ENCODE assay signal across 1 cellular context in genomic region chr3:17742837-17743659, GRCh38.
TF ChIP-seq lines count a peak whose summit lies in the region.

No MANE protein-coding gene starts in this region.

TF ChIP-seq in HepG2, 621 proteins besides CTCF, POLR2A, EP300 and RAD21 (continued from another document and continues in another):
- TF ChIP-seq RNF219 (CRISPR knock-in tag; IDR thresholded peaks at IDR 0.05), result no peak
- TF ChIP-seq HMGA1 (CRISPR knock-in tag; conservative IDR thresholded peaks at IDR 0.05), result no peak
- no peak for TF ChIP-seq FOXP1 (IDR thresholded peaks at IDR 0.05)
- no peak for TF ChIP-seq FOXP1 (CRISPR knock-in tag; IDR thresholded peaks at IDR 0.05)
- TF ChIP-seq SIX4 (CRISPR knock-in tag; IDR thresholded peaks at IDR 0.05), result no peak
- no peak for TF ChIP-seq PTBP1 (IDR thresholded peaks at IDR 0.05; ENCODE audit: low read depth, low read length, poor library complexity, severe bottlenecking)
- TF ChIP-seq NBN (conservative IDR thresholded peaks at IDR 0.05), result no peak
- TF ChIP-seq BCLAF1 (IDR thresholded peaks at IDR 0.05), result no peak
- no peak for TF ChIP-seq NR3C1 (CRISPR knock-in tag; IDR thresholded peaks at IDR 0.05)
- no peak for TF ChIP-seq ZNF878 (CRISPR knock-in tag; IDR thresholded peaks at IDR 0.05)
- no peak for TF ChIP-seq PRPF4 (IDR thresholded peaks at IDR 0.05; ENCODE audit: low read depth, low read length, poor library complexity, severe bottlenecking)
- TF ChIP-seq KMT2B (CRISPR knock-in tag; IDR thresholded peaks at IDR 0.05), result peak; percentile 30; the same call in 1 of the 2 replicates
- TF ChIP-seq ARHGAP35 (CRISPR knock-in tag; IDR thresholded peaks at IDR 0.05; ENCODE audit: borderline replicate concordance), result no peak
- peak; percentile 50; the same call in 1 of the 2 replicates for TF ChIP-seq POLR2G (IDR thresholded peaks at IDR 0.05; ENCODE audit: low read depth, low read length)
- no peak for TF ChIP-seq ATM (IDR thresholded peaks at IDR 0.05; ENCODE audit: borderline replicate concordance)
- TF ChIP-seq ZNF576 (CRISPR knock-in tag; IDR thresholded peaks at IDR 0.05), result no peak
- TF ChIP-seq HDAC6 (IDR thresholded peaks at IDR 0.05; ENCODE audit: low read depth, low read length), result no peak
- TF ChIP-seq HMGXB3 (CRISPR knock-in tag; IDR thresholded peaks at IDR 0.05; ENCODE audit: borderline replicate concordance), result no peak
- no peak for TF ChIP-seq ZSCAN5A (CRISPR knock-in tag; IDR thresholded peaks at IDR 0.05; ENCODE audit: borderline replicate concordance)
- TF ChIP-seq ZBTB4 (CRISPR knock-in tag; IDR thresholded peaks at IDR 0.05; ENCODE audit: borderline replicate concordance), result no peak
- TF ChIP-seq ZNF800 (CRISPR knock-in tag; IDR thresholded peaks at IDR 0.05), result peak; percentile 2; the same call in 1 of the 2 replicates
- TF ChIP-seq MEIS2 (CRISPR knock-in tag; IDR thresholded peaks at IDR 0.05), result no peak
- 0 out of 2 replicates have a peak, but pooled peaks have one; percentile 45 for TF ChIP-seq ZNF350 (CRISPR knock-in tag; IDR thresholded peaks at IDR 0.05; ENCODE audit: borderline replicate concordance, low read depth)
- no peak for TF ChIP-seq ZNF432 (CRISPR knock-in tag; IDR thresholded peaks at IDR 0.05; ENCODE audit: borderline replicate concordance)
- 0 out of 2 replicates have a peak, but pooled peaks have one; percentile 25 for TF ChIP-seq SOX5 (CRISPR knock-in tag; IDR thresholded peaks at IDR 0.05; ENCODE audit: borderline replicate concordance)
- no peak for TF ChIP-seq AKAP8 (CRISPR knock-in tag; IDR thresholded peaks at IDR 0.05)
- 0 out of 2 replicates have a peak, but pooled peaks have one; percentile 26 for TF ChIP-seq FOSL1 (CRISPR knock-in tag; IDR thresholded peaks at IDR 0.05; ENCODE audit: borderline replicate concordance)
- peak; percentile 93 for TF ChIP-seq SMYD3 (CRISPR knock-in tag; IDR thresholded peaks at IDR 0.05)
- TF ChIP-seq FOXK1 (CRISPR knock-in tag; IDR thresholded peaks at IDR 0.05; ENCODE audit: borderline replicate concordance, low read depth), result no peak
- no peak for TF ChIP-seq ARID4A (CRISPR knock-in tag; IDR thresholded peaks at IDR 0.05; ENCODE audit: borderline replicate concordance)
- TF ChIP-seq MYC (CRISPR knock-in tag; IDR thresholded peaks at IDR 0.05; ENCODE audit: borderline replicate concordance), result no peak; the same call in 1 of the 2 replicates
- TF ChIP-seq FIP1L1 (IDR thresholded peaks at IDR 0.05; ENCODE audit: borderline replicate concordance, insufficient read depth, low read depth, low read length), result no peak
- no peak for TF ChIP-seq SPEN (CRISPR knock-in tag; IDR thresholded peaks at IDR 0.05; ENCODE audit: low read depth)
- no peak for TF ChIP-seq ZNF850 (CRISPR knock-in tag; conservative IDR thresholded peaks at IDR 0.05)
- TF ChIP-seq NFKB2 (CRISPR knock-in tag; IDR thresholded peaks at IDR 0.05; ENCODE audit: borderline replicate concordance), result no peak
- TF ChIP-seq RARA (CRISPR knock-in tag; IDR thresholded peaks at IDR 0.05), result no peak
- TF ChIP-seq DNMT3B (CRISPR knock-in tag; conservative IDR thresholded peaks at IDR 0.05), result no peak
- TF ChIP-seq ZFP36L1 (CRISPR knock-in tag; IDR thresholded peaks at IDR 0.05), result peak; percentile 6; the same call in 1 of the 2 replicates
- peak; percentile 21; the same call in 1 of the 2 replicates for TF ChIP-seq ZBTB21 (CRISPR knock-in tag; IDR thresholded peaks at IDR 0.05)
- TF ChIP-seq HNRNPLL (IDR thresholded peaks at IDR 0.05; ENCODE audit: low read depth, low read length, poor library complexity, severe bottlenecking), result no peak
- TF ChIP-seq MZF1 (CRISPR knock-in tag; IDR thresholded peaks at IDR 0.05; ENCODE audit: borderline replicate concordance), result no peak
- no peak for TF ChIP-seq ZNF782 (CRISPR knock-in tag; IDR thresholded peaks at IDR 0.05; ENCODE audit: borderline replicate concordance)
- TF ChIP-seq ZNF441 (CRISPR knock-in tag; IDR thresholded peaks at IDR 0.05; ENCODE audit: borderline replicate concordance), result no peak
